ENCODE assay signal across 24 cellular contexts in the genomic region with DNA sequence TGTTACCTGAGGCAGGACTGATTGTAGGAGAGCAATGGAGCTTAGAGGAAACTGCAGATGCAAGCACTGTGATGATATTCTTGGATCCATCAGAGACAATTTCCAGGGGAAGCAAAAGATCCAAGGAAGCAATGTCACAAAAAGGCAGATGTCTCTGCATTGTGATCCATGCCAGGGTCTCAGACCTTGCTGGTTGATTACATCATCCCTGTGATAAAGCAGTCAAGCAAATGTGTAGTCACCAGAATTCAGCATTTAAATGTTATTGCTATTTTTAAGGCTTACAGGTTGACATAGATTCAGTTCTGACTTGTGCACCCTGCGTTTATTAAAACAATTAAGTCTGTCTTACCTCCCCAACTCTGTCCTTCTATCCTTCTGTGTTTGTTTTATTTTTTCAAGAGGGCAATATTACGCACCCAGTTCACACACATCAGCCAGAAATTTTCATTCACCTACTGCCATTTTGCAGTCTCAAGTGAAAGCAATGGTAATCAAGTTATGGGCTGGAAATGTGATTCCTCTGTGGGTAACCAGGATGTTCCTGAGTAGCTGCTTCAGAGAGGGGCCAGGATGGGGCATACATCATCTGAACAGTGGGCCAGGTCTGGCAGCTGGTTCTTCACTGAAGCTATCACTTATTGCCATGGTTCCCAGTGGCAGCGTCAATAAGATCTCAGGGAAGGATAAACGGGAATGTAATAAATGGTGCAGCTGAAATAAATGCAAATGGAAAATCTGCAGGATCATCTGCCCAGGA. TPM values are rescaled to one million over a fixed set of nuclear protein-coding genes. Genes with fewer than 3 reads are reported as not detected.
A peak's percentile ranks its signal among the peaks of the same experiment; 100 is the strongest.
DNase-seq lines count a peak whose midpoint lies in the region; ATAC-seq and TF ChIP-seq lines count a peak whose summit lies in the region.
"Had no signal": no experiment of that assay in that cellular context is flagged by ENCODE, and none has a peak within 500 bp of the region (broad histone marks: within the 10 kb centered on the region; RNA-seq: fewer than 3 reads in every experiment).

No MANE protein-coding gene starts in this region.

- peaks cover 2% of the 10 kb centered on the region for H3K27me3 Mint-ChIP-seq in GM23338 (ENCODE audit: insufficient read depth, low read depth, poor library complexity)
- H3K27me3 Mint-ChIP-seq: central memory CD8-positive, alpha-beta T cell had no signal

- H3K27ac ChIP-seq in GM23338 (ENCODE audit: low read depth) (no peak overlapping the region), caudate nucleus (ENCODE audit: low read depth, low read length) (peak overlapping the region; percentile 48)
- H3K27ac ChIP-seq: GM23248, RWPE1, vagina had no signal

- intact Hi-C loops in left colon (cut with DNase I, micrococcal nuclease): no loop called here

- no peaks in the 10 kb centered on the region for H3K27me3 ChIP-seq in GM23338 (ENCODE audit: insufficient read depth)
- H3K27me3 ChIP-seq: vagina had no signal

- no peak overlapping the region for H2AFZ ChIP-seq in GM23338
- H2AFZ ChIP-seq: GM23248 had no signal

- no peak overlapping the region for H3K4me3 Mint-ChIP-seq in GM23338
- H3K4me3 Mint-ChIP-seq: CD4-positive, alpha-beta T cell; central memory CD8-positive, alpha-beta T cell; memory B cell; natural killer cell; T-cell had no signal

- no peak overlapping the region for H3K4me2 ChIP-seq in GM23338

- no peak for TF ChIP-seq CTCF in GM23338 (conservative IDR thresholded peaks at IDR 0.05; ENCODE audit: low read depth in 2 of 2)

- peaks cover 3% of the 10 kb centered on the region; the same call in 1 of the 2 replicates for H3K4me1 ChIP-seq in GM23338 (ENCODE audit: insufficient read depth)

- H3K27ac Mint-ChIP-seq in GM23338: peak overlapping the region; percentile 61; the same call in 1 of the 2 replicates
- H3K27ac Mint-ChIP-seq: CD4-positive, alpha-beta T cell; memory B cell; natural killer cell; T-cell had no signal

- no peaks in the 10 kb centered on the region for H3F3A ChIP-seq in GM23338 (replicated peaks; ENCODE audit: low read depth)

- H3K9me3 Mint-ChIP-seq in GM23338: no peaks in the 10 kb centered on the region
- H3K9me3 Mint-ChIP-seq: CD4-positive, alpha-beta T cell; central memory CD8-positive, alpha-beta T cell; memory B cell; natural killer cell; T-cell had no signal

- DNase-seq in GM23338 (ENCODE audit: low spot score): no peak
- peak; percentile 75 to 82 for DNase-seq in NCI-H1930 (lab: John Stamatoyannopoulos, UW)
- DNase-seq in NCI-H510A treated with DMSO at 0.1 percent for 48 hours (lab: John Stamatoyannopoulos, UW): peak; percentile 56
- DNase-seq in caudate nucleus (lab: John Stamatoyannopoulos, UW): peak in 16 of 61 donors; percentile 2 to 61 (median 30)
- no peak for DNase-seq in left colon
- DNase-seq in HuH-7 (ENCODE audit: low spot score): no peak
- DNase-seq in SKM-1 treated with dmso at 0.1 percent for 144 hours (lab: John Stamatoyannopoulos, UW; ENCODE audit: unreplicated experiment): no peak
- DNase-seq: CD4-positive, alpha-beta T cell; DND-41; effector CD8-positive, alpha-beta T cell; IMR-90; kidney; MM.1S; natural killer cell; NK-92 treated with Interleukin-12 subunit alpha and Interleukin-12 subunit beta, amount 100 ng/mL, for 24 hours; small intestine; stimulated activated CD4-positive, alpha-beta T cell treated with anti-CD3 and anti-CD28 coated beads, Interleukin-4, amount 100 ng/mL, for 4 hours; T-cell had no signal

- H3K9me2 ChIP-seq in GM23338 (ENCODE audit: insufficient read depth): no peaks in the 10 kb centered on the region

- no peak overlapping the region for H3K4me3 ChIP-seq in GM23338
- H3K4me3 ChIP-seq: GM23248, vagina had no signal

- no peaks in the 10 kb centered on the region for H3K36me3 Mint-ChIP-seq in GM23338 (ENCODE audit: low read depth)
- H3K36me3 Mint-ChIP-seq: memory B cell, natural killer cell, T-cell had no signal

- no peaks in the 10 kb centered on the region for H3K79me2 ChIP-seq in GM23338 (replicated peaks; ENCODE audit: insufficient read depth)

- peaks cover 18% of the 10 kb centered on the region for H3K4me1 Mint-ChIP-seq in GM23338
- H3K4me1 Mint-ChIP-seq: central memory CD8-positive, alpha-beta T cell; memory B cell; natural killer cell; T-cell had no signal

- ATAC-seq in GM23338 (no peak), GM21515 (IDR thresholded peaks at IDR 0.05; ENCODE audit: unreplicated experiment) (no peak), left colon (no peak)
- ATAC-seq: natural killer cell, T-cell had no signal

- H3K36me3 ChIP-seq in GM23338 (ENCODE audit: insufficient read depth): no peaks in the 10 kb centered on the region
- H3K36me3 ChIP-seq: vagina had no signal

- no peaks in the 10 kb centered on the region; the same call in 1 of the 2 replicates for H4K20me1 ChIP-seq in GM23338 (replicated peaks; ENCODE audit: insufficient read depth)

TF ChIP-seq in GM23338, 12 proteins besides CTCF, POLR2A, EP300 and RAD21 (continues in another document):
- no peak for TF ChIP-seq CREB1 (CRISPR knock-in tag; IDR thresholded peaks at IDR 0.05; ENCODE audit: low read depth)
- TF ChIP-seq, protein P1, sequence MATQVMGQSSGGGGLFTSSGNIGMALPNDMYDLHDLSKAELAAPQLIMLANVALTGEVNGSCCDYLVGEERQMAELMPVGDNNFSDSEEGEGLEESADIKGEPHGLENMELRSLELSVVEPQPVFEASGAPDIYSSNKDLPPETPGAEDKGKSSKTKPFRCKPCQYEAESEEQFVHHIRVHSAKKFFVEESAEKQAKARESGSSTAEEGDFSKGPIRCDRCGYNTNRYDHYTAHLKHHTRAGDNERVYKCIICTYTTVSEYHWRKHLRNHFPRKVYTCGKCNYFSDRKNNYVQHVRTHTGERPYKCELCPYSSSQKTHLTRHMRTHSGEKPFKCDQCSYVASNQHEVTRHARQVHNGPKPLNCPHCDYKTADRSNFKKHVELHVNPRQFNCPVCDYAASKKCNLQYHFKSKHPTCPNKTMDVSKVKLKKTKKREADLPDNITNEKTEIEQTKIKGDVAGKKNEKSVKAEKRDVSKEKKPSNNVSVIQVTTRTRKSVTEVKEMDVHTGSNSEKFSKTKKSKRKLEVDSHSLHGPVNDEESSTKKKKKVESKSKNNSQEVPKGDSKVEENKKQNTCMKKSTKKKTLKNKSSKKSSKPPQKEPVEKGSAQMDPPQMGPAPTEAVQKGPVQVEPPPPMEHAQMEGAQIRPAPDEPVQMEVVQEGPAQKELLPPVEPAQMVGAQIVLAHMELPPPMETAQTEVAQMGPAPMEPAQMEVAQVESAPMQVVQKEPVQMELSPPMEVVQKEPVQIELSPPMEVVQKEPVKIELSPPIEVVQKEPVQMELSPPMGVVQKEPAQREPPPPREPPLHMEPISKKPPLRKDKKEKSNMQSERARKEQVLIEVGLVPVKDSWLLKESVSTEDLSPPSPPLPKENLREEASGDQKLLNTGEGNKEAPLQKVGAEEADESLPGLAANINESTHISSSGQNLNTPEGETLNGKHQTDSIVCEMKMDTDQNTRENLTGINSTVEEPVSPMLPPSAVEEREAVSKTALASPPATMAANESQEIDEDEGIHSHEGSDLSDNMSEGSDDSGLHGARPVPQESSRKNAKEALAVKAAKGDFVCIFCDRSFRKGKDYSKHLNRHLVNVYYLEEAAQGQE (IDR thresholded peaks at IDR 0.05; ENCODE audit: unreplicated experiment): no peak
- no peak for TF ChIP-seq NANOG (IDR thresholded peaks at IDR 0.05; ENCODE audit: borderline replicate concordance)
- no peak for TF ChIP-seq POLR2AphosphoS5 (IDR thresholded peaks at IDR 0.05; ENCODE audit: low read depth)

RNA-seq across cellular contexts. Expression of a gene that starts 56.6 kb away (rescaled TPM):
- total RNA-seq in GM23338 (2014; rRNA removed; shearing (Covaris generic)): 0.24 and 0.47 TPM in 2 replicates
- 0.17 and 0.21 TPM in 2 replicates for polyA plus RNA-seq in GM23338 (2016; fragmentation: Nextera tagmentation; extraction: Ambion mirVana)
- total RNA-seq in left colon: under 1 TPM; 0.27 to 0.81 TPM
- total RNA-seq: CD4-positive, alpha-beta T cell; natural killer cell; T-cell had no signal

Comparison
In these comparisons a context has a peak if more than half of its experiments do, and no peak if none do; other contexts are left out.
1. DNase-seq: peak in NCI-H1930 (2 of 2) and NCI-H510A treated with DMSO at 0.1 percent for 48 hours (single experiment); none in GM23338 (single experiment), left colon (0 of 2), HuH-7 (single experiment) and SKM-1 treated with dmso at 0.1 percent for 144 hours (single experiment).